ENCODE assay signal across 28 cellular contexts in genomic region chr10:34988397-34989067, GRCh38.
"Had no signal": no experiment of that assay in that cellular context is flagged by ENCODE, and none has a peak within 500 bp of the region (broad histone marks: within the 10 kb centered on the region; RNA-seq: fewer than 3 reads in every experiment).

No MANE protein-coding gene starts in this region.

- FAIRE-seq: colon, islet of Langerhans, pancreas had no signal

- H3K27ac ChIP-seq: pancreas, psoas muscle, right atrium auricular region, upper lobe of left lung, vagina had no signal

- DNase-seq: activated CD4-positive, alpha-beta T cell treated with anti-CD3 and anti-CD28 coated beads for 1 hour; activated CD4-positive, alpha-beta T cell treated with anti-CD3 and anti-CD28 coated beads, Interleukin-2, amount 10 ng/mL, durations not matched to agents 7 days and 5 days; activated CD8-positive, alpha-beta T cell treated with anti-CD3 and anti-CD28 coated beads for 36 hours; activated naive CD4-positive, alpha-beta T cell; activated T-cell treated with anti-CD3 and anti-CD28 coated beads, Interleukin-2, amount 50 U/mL, for 72 hours; dermis blood vessel endothelial cell; effector CD4-positive, alpha-beta T cell; foreskin fibroblast; left cardiac atrium; left ventricle myocardium superior; naive B cell; pancreas; psoas muscle; stimulated activated CD4-positive, alpha-beta T cell treated with anti-CD3 and anti-CD28 coated beads, Interleukin-1b, Interleukin-23, amount 100 ng/mL, for 48 hours; stimulated activated CD4-positive, alpha-beta T cell treated with anti-CD3 and anti-CD28 coated beads, Interleukin-4, amount 100 ng/mL, for 4 hours; stimulated activated CD8-positive, alpha-beta memory T cell treated with anti-CD3 and anti-CD28 coated beads, Interleukin-4, amount 100 ng/mL, for 48 hours; stimulated activated naive CD8-positive, alpha-beta T cell treated with anti-CD3 and anti-CD28 coated beads, Interleukin-15, amount 100 ng/mL, for 72 hours; substantia nigra; T-helper 2 cell; upper lobe of left lung had no signal

- H3K27me3 ChIP-seq: pancreas, right atrium auricular region, upper lobe of left lung, vagina had no signal

- H3K27ac Mint-ChIP-seq: activated CD4-positive, alpha-beta T cell treated with anti-CD3 and anti-CD28 coated beads, Interleukin-2, amount 10 ng/mL, durations not matched to agents 7 days and 5 days; activated CD8-positive, alpha-beta T cell treated with anti-CD3 and anti-CD28 coated beads for 36 hours; activated naive CD4-positive, alpha-beta T cell treated with anti-CD3 and anti-CD28 coated beads, Interleukin-2, amount 50 U/mL, for 72 hours; activated T-cell treated with anti-CD3 and anti-CD28 coated beads, Interleukin-2, amount 50 U/mL, for 72 hours; naive B cell; stimulated activated memory B cell treated with anti-CD40 and anti-IgM and Interleukin-4, amounts not matched to agents 10 μg/mL and 1 μg/mL and 100 μg/mL, for 72 hours; stimulated activated naive CD8-positive, alpha-beta T cell treated with anti-CD3 and anti-CD28 coated beads, Interleukin-15, amount 100 ng/mL, for 72 hours; WTC11 had no signal

- H3K4me2 ChIP-seq: smooth muscle cell had no signal

- H3K4me3 Mint-ChIP-seq: activated CD4-positive, alpha-beta T cell treated with anti-CD3 and anti-CD28 coated beads, Interleukin-2, amount 10 ng/mL, durations not matched to agents 7 days and 5 days; activated CD8-positive, alpha-beta T cell treated with anti-CD3 and anti-CD28 coated beads for 36 hours; activated T-cell treated with anti-CD3 and anti-CD28 coated beads, Interleukin-2, amount 50 U/mL, for 72 hours; naive B cell; stimulated activated memory B cell treated with anti-CD40 and anti-IgM and Interleukin-4, amounts not matched to agents 10 μg/mL and 1 μg/mL and 100 μg/mL, for 72 hours; stimulated activated naive CD8-positive, alpha-beta T cell treated with anti-CD3 and anti-CD28 coated beads, Interleukin-15, amount 100 ng/mL, for 72 hours; WTC11 had no signal

- ATAC-seq: activated CD8-positive, alpha-beta T cell treated with anti-CD3 and anti-CD28 coated beads for 36 hours; activated naive CD4-positive, alpha-beta T cell treated with anti-CD3 and anti-CD28 coated beads, Interleukin-2, amount 50 U/mL, for 72 hours; activated T-cell treated with anti-CD3 and anti-CD28 coated beads, Interleukin-2, amount 50 U/mL, for 72 hours; left cardiac atrium; left ventricle myocardium superior; pancreas; psoas muscle; stimulated activated memory B cell treated with anti-CD40 and anti-IgM and Interleukin-4, amounts not matched to agents 10 μg/mL and 1 μg/mL and 100 μg/mL, for 72 hours; stimulated activated naive CD8-positive, alpha-beta T cell treated with anti-CD3 and anti-CD28 coated beads, Interleukin-15, amount 100 ng/mL, for 72 hours; WTC11 had no signal

- H3K36me3 ChIP-seq: pancreas, right atrium auricular region, upper lobe of left lung, vagina had no signal

- H3K4me3 ChIP-seq: pancreas, psoas muscle, right atrium auricular region, smooth muscle cell, upper lobe of left lung, vagina had no signal

- H3K36me3 Mint-ChIP-seq: stimulated activated memory B cell treated with anti-CD40 and anti-IgM and Interleukin-4, amounts not matched to agents 10 μg/mL and 1 μg/mL and 100 μg/mL, for 72 hours had no signal

- H3K4me1 ChIP-seq: pancreas, psoas muscle, right atrium auricular region, upper lobe of left lung, vagina had no signal

- H3K9me3 ChIP-seq: pancreas had no signal

- H3K27me3 Mint-ChIP-seq: activated CD4-positive, alpha-beta T cell treated with anti-CD3 and anti-CD28 coated beads, Interleukin-2, amount 10 ng/mL, durations not matched to agents 7 days and 5 days; activated CD8-positive, alpha-beta T cell treated with anti-CD3 and anti-CD28 coated beads for 36 hours; naive B cell; stimulated activated memory B cell treated with anti-CD40 and anti-IgM and Interleukin-4, amounts not matched to agents 10 μg/mL and 1 μg/mL and 100 μg/mL, for 72 hours; stimulated activated naive CD8-positive, alpha-beta T cell treated with anti-CD3 and anti-CD28 coated beads, Interleukin-15, amount 100 ng/mL, for 72 hours had no signal

- H3K4me1 Mint-ChIP-seq: activated CD4-positive, alpha-beta T cell treated with anti-CD3 and anti-CD28 coated beads, Interleukin-2, amount 10 ng/mL, durations not matched to agents 7 days and 5 days; naive B cell; stimulated activated memory B cell treated with anti-CD40 and anti-IgM and Interleukin-4, amounts not matched to agents 10 μg/mL and 1 μg/mL and 100 μg/mL, for 72 hours; stimulated activated naive CD8-positive, alpha-beta T cell treated with anti-CD3 and anti-CD28 coated beads, Interleukin-15, amount 100 ng/mL, for 72 hours had no signal
